ENCODE assay signal across 8 cellular contexts in the genomic region with DNA sequence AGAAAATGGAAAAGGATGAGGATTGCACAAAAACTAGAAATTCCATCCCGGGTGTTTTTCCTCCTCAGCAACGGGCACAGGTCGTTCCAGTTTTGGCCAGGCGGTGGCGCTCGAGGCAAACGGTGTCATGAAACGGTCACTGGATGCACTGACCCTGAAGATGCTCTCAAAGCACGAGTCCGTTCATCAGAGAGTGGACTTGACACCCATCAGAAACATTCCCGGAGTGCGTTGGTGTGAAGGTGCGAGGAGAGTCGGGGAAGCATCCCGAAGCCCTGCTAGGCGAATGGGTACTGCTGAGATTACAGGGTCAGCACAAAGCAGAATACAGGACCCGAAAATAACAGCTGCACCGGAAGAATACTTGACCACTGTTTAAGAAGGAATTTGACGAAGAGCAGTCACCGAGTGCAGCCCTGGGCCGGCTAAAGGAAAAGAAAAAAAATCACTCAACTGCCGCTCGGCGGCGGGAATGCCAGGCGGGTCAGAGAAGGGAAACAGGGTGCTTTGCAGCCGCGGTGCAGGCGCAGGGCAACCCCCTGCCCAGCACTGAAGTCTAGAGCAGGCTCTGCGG.
DNase-seq lines count a peak whose midpoint lies in the region; ATAC-seq and TF ChIP-seq lines count a peak whose summit lies in the region.

No MANE protein-coding gene starts in this region.

- intact Hi-C loops in heart right ventricle (cut with DNase I): loop anchor here (1.0 to 10.0 kb wide), 17 partner anchors 68 to 405 kb away; partner anchors contain the start of gene ETS2 (in 5 of the 10)
- intact Hi-C loops in posterior cingulate gyrus (cut with DNase I): loop anchor here (1.0 to 5.0 kb wide), 5 partner anchors 73 to 708 kb away; partner anchors contain the start of gene ETS2
- intact Hi-C loops in tibial artery (cut with DNase I; ENCODE audit: low total_unique reads): loop anchor here (5.0 kb wide), 2 partner anchors 68 to 403 kb away; no protein-coding TSS in a partner anchor

- ATAC-seq in heart right ventricle: peak; percentile 88 to 96 (median 94)
- no peak for ATAC-seq in HG02588 (IDR thresholded peaks at IDR 0.05; ENCODE audit: unreplicated experiment)

- H3K4me3 ChIP-seq in GM06990 (replicated peaks; ENCODE audit: low read depth, low read length) (no peak overlapping the region), heart right ventricle (peak overlapping the region in 8 of 10 donors; percentile 18 to 44 (median 40)), tibial artery (peak overlapping the region; percentile 31 to 48)

- H3K27me3 ChIP-seq in GM06990 (replicated peaks; ENCODE audit: control insufficient read depth, insufficient read depth, low read length): peaks cover 2% of the 10 kb centered on the region
- peaks cover 0 to 6% (median 0%) of the 10 kb centered on the region in 7 donors for H3K27me3 ChIP-seq in heart right ventricle
- no peaks in the 10 kb centered on the region for H3K27me3 ChIP-seq in tibial artery

- H3K36me3 ChIP-seq in GM06990 (ENCODE audit: control insufficient read depth, insufficient read depth, low read length): no peaks in the 10 kb centered on the region
- no peaks in the 10 kb centered on the region for H3K36me3 ChIP-seq in heart right ventricle
- H3K36me3 ChIP-seq in tibial artery: no peaks in the 10 kb centered on the region

- H3K4me1 ChIP-seq in heart right ventricle (peaks cover 2 to 25% (median 10%) of the 10 kb centered on the region in 9 donors), tibial artery (peaks cover 0 to 20% (median 4%) of the 10 kb centered on the region in 4 donors)

- peak; percentile 90 for TF ChIP-seq CTCF in GM06990 (IDR thresholded peaks at IDR 0.05; ENCODE audit: insufficient read depth, low read length, poor library complexity, severe bottlenecking)
- TF ChIP-seq CTCF in heart right ventricle (IDR thresholded peaks at IDR 0.05): peak; percentile 87 to 95 (median 94)
- peak; percentile 90 to 97 for TF ChIP-seq CTCF in tibial artery (IDR thresholded peaks at IDR 0.05)

- H3K27ac ChIP-seq in heart right ventricle (peak overlapping the region in 9 of 10 donors; percentile 47 to 90 (median 75)), tibial artery (peak overlapping the region; percentile 56 to 58)

- peak; percentile 38 for DNase-seq in GM06990 (ENCODE audit: extremely low read depth, insufficient read length)
- DNase-seq in NCI-H1105 (lab: John Stamatoyannopoulos, UW): peak; percentile 43
- peak; percentile 14 to 67 (median 47) for DNase-seq in T-helper 1 cell
- peak; percentile 74 for DNase-seq in amniotic epithelial cell (ENCODE audit: low read depth)
- peak; percentile 90 to 93 for DNase-seq in heart right ventricle
- peak; percentile 70 to 97 (median 90) for DNase-seq in posterior cingulate gyrus
- peak; percentile 93 to 94 for DNase-seq in tibial artery

- H3K9me3 ChIP-seq in heart right ventricle: no peaks in the 10 kb centered on the region
- H3K9me3 ChIP-seq in tibial artery: no peaks in the 10 kb centered on the region

- 2% methylated on average over 30 of the region's 30 CpGs for WGBS in heart right ventricle, 2 donors

Comparison
In these comparisons a context has a peak if more than half of its experiments do, and no peak if none do; other contexts are left out.
1. DNase-seq: peak in every context shown above with its lines; median percentile 94 in tibial artery; 92 in heart right ventricle; 90 in posterior cingulate gyrus; 74 in amniotic epithelial cell; 47 in T-helper 1 cell; 43 in NCI-H1105; 38 in GM06990.